ENCODE assay signal across 8 cellular contexts in genomic region chr11:45045692-45046471, GRCh38.
DNase-seq lines count a peak whose midpoint lies in the region; TF ChIP-seq lines count a peak whose summit lies in the region.

No MANE protein-coding gene starts in this region.

- intact Hi-C loops in dendritic cell treated with granulocyte-macrophage colony-stimulating factor and Interleukin-4, amounts not matched to agents 40 ng/mL and 50 ng/mL, for 4 days (cut with micrococcal nuclease) = no loop called here

- H3K4me3 ChIP-seq in AG10803 (ENCODE audit: low read length) = no peak overlapping the region

- H3K4me1 Mint-ChIP-seq in dendritic cell treated with granulocyte-macrophage colony-stimulating factor and Interleukin-4, amounts not matched to agents 40 ng/mL and 50 ng/mL, for 4 days (ENCODE audit: low read depth) = peaks cover 73% of the 10 kb centered on the region

- peak overlapping the region; percentile 51 for H3K4me3 Mint-ChIP-seq in dendritic cell treated with granulocyte-macrophage colony-stimulating factor and Interleukin-4, amounts not matched to agents 40 ng/mL and 50 ng/mL, for 4 days

- H3K27ac Mint-ChIP-seq in dendritic cell treated with granulocyte-macrophage colony-stimulating factor and Interleukin-4, amounts not matched to agents 40 ng/mL and 50 ng/mL, for 4 days = peak overlapping the region; percentile 71

- no peaks in the 10 kb centered on the region for H3K9me3 Mint-ChIP-seq in dendritic cell treated with granulocyte-macrophage colony-stimulating factor and Interleukin-4, amounts not matched to agents 40 ng/mL and 50 ng/mL, for 4 days

- peaks cover 2% of the 10 kb centered on the region for H3K27me3 Mint-ChIP-seq in dendritic cell treated with granulocyte-macrophage colony-stimulating factor and Interleukin-4, amounts not matched to agents 40 ng/mL and 50 ng/mL, for 4 days

- peak; percentile 72 for DNase-seq in AG10803 (ENCODE audit: low read depth)
- peak; percentile 82 for DNase-seq in M059J (ENCODE audit: low read depth)
- peak; percentile 65 for DNase-seq in medulla oblongata (ENCODE audit: extremely low spot score)
- no peak for DNase-seq in GM10266 (ENCODE audit: extremely low spot score)
- no peak for DNase-seq in germinal center (ENCODE audit: low spot score)
- DNase-seq in NCI-H446 treated with DMSO at 0.1 percent for 48 hours (lab: John Stamatoyannopoulos, UW) = no peak
- no peak for DNase-seq in NCI-H524 (lab: John Stamatoyannopoulos, UW)

- H3K36me3 Mint-ChIP-seq in dendritic cell treated with granulocyte-macrophage colony-stimulating factor and Interleukin-4, amounts not matched to agents 40 ng/mL and 50 ng/mL, for 4 days (ENCODE audit: low read depth) = no peaks in the 10 kb centered on the region

- TF ChIP-seq CTCF in AG10803 (conservative IDR thresholded peaks at IDR 0.05; ENCODE audit: low read length) (no peak), GM10266 (IDR thresholded peaks at IDR 0.05; ENCODE audit: control insufficient read depth, insufficient read depth, low read depth, missing control alignments) (no peak)

Comparison
In these comparisons a context has a peak if more than half of its experiments do, and no peak if none do; other contexts are left out.
1. DNase-seq: peak in AG10803 (single experiment), M059J (single experiment) and medulla oblongata (single experiment); none in GM10266 (single experiment), germinal center (single experiment), NCI-H446 treated with DMSO at 0.1 percent for 48 hours (single experiment) and NCI-H524 (0 of 2).